1 cellular context compared by ENCODE assay signal in the genomic region with DNA sequence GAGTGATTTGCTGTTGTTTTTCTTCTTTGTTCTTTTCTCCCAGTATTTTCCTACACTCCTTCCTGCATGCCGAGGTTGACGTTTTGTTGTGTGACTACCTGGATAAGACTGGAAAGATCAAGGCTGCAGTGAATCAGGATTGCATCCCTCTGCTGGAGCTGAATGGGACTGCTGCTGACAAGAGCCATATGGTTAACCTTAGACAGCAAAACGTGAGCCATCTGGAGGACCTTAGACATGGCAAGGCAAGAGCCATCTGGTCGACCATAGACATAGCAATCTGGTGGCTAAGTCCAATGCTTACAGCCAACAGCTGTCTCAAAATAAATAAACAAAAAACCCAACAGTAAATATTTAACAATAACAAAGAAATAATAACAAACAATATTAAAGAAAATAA.
TF ChIP-seq lines count a peak whose summit lies in the region.

No MANE protein-coding gene starts in this region.

TF ChIP-seq in GM23338, 12 proteins besides CTCF, POLR2A, EP300 and RAD21 (continued from another document):
- TF ChIP-seq, protein P1, sequence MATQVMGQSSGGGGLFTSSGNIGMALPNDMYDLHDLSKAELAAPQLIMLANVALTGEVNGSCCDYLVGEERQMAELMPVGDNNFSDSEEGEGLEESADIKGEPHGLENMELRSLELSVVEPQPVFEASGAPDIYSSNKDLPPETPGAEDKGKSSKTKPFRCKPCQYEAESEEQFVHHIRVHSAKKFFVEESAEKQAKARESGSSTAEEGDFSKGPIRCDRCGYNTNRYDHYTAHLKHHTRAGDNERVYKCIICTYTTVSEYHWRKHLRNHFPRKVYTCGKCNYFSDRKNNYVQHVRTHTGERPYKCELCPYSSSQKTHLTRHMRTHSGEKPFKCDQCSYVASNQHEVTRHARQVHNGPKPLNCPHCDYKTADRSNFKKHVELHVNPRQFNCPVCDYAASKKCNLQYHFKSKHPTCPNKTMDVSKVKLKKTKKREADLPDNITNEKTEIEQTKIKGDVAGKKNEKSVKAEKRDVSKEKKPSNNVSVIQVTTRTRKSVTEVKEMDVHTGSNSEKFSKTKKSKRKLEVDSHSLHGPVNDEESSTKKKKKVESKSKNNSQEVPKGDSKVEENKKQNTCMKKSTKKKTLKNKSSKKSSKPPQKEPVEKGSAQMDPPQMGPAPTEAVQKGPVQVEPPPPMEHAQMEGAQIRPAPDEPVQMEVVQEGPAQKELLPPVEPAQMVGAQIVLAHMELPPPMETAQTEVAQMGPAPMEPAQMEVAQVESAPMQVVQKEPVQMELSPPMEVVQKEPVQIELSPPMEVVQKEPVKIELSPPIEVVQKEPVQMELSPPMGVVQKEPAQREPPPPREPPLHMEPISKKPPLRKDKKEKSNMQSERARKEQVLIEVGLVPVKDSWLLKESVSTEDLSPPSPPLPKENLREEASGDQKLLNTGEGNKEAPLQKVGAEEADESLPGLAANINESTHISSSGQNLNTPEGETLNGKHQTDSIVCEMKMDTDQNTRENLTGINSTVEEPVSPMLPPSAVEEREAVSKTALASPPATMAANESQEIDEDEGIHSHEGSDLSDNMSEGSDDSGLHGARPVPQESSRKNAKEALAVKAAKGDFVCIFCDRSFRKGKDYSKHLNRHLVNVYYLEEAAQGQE (IDR thresholded peaks at IDR 0.05; ENCODE audit: unreplicated experiment): no peak
- TF ChIP-seq EZH2phosphoT487 (IDR thresholded peaks at IDR 0.05; ENCODE audit: unreplicated experiment) (no peak), STAT1 (IDR thresholded peaks at IDR 0.05; ENCODE audit: unreplicated experiment) (no peak), ZNF462 (CRISPR knock-in tag; IDR thresholded peaks at IDR 0.05) (no peak), EZH2 (IDR thresholded peaks at IDR 0.05; ENCODE audit: low read depth, unreplicated experiment) (no peak), ZNF331 (CRISPR knock-in tag; IDR thresholded peaks at IDR 0.05; ENCODE audit: low read depth) (no peak), CREB1 (CRISPR knock-in tag; IDR thresholded peaks at IDR 0.05; ENCODE audit: low read depth) (no peak), NANOG (IDR thresholded peaks at IDR 0.05; ENCODE audit: borderline replicate concordance) (no peak), JUNB (IDR thresholded peaks at IDR 0.05; ENCODE audit: unreplicated experiment) (no peak), ZNF114 (CRISPR knock-in tag; IDR thresholded peaks at IDR 0.05) (no peak), POLR2AphosphoS5 (IDR thresholded peaks at IDR 0.05; ENCODE audit: low read depth) (no peak)
TF ChIP-seq in GM23338: peak in this region for 0.
